In the genomic region with DNA sequence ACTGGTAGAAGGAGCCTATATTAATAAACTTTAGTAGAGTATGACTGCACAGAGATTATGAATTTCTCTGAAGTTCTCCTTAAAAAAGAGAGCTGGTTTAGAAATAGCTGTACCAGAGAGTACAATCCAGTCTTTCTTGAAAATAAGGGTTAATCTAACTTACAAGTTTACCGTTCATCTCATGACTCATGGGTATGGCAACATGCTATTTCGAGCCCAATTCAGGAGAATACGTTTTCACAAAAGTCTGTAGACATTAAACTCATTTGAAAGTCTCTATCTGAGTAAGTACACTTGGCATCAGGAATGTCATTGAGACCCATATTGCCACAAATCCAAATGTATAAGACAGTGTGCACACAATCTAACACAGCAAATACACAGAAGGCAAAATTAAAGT, we compare ENCODE assay signal across 24 cellular contexts.
A peak's percentile ranks its signal among the peaks of the same experiment; 100 is the strongest.
DNase-seq lines count a peak whose midpoint lies in the region; ATAC-seq and TF ChIP-seq lines count a peak whose summit lies in the region.
"Had no signal": no experiment of that assay in that cellular context is flagged by ENCODE, and none has a peak within 500 bp of the region (broad histone marks: within the 10 kb centered on the region; RNA-seq: fewer than 3 reads in every experiment).

No MANE protein-coding gene starts in this region.

- no peak for ATAC-seq in GM21447 (IDR thresholded peaks at IDR 0.05; ENCODE audit: unreplicated experiment)
- ATAC-seq in GM18907 (IDR thresholded peaks at IDR 0.05; ENCODE audit: unreplicated experiment), result no peak
- ATAC-seq: gastrocnemius medialis; Panc1; right lobe of liver; stimulated activated effector memory CD8-positive, alpha-beta T cell treated with anti-CD3 and anti-CD28 coated beads, Interleukin-12 subunit alpha, Interleukin-12 subunit beta, amount 100 ng/mL, for 72 hours; T-cell had no signal

- H3K4me3 Mint-ChIP-seq in HFFc6, result peak overlapping the region; percentile 55; the same call in 1 of the 2 replicates
- H3K4me3 Mint-ChIP-seq: activated CD4-positive, alpha-beta memory T cell treated with anti-CD3 and anti-CD28 coated beads, Interleukin-2, amount 10 ng/mL, durations not matched to agents 7 days and 5 days; activated naive CD8-positive, alpha-beta T cell; immature natural killer cell; stimulated activated effector memory CD8-positive, alpha-beta T cell treated with anti-CD3 and anti-CD28 coated beads, Interleukin-12 subunit alpha, Interleukin-12 subunit beta, amount 100 ng/mL, for 72 hours; T-cell had no signal

- no peaks in the 10 kb centered on the region for H3K27me3 Mint-ChIP-seq in HFFc6 (ENCODE audit: insufficient read depth)
- H3K27me3 Mint-ChIP-seq: activated CD4-positive, alpha-beta memory T cell treated with anti-CD3 and anti-CD28 coated beads, Interleukin-2, amount 10 ng/mL, durations not matched to agents 7 days and 5 days; activated naive CD8-positive, alpha-beta T cell; T-cell had no signal

- peak overlapping the region; percentile 40; the same call in 1 of the 2 replicates for H3K27ac Mint-ChIP-seq in HFFc6
- H3K27ac Mint-ChIP-seq: activated CD4-positive, alpha-beta memory T cell treated with anti-CD3 and anti-CD28 coated beads, Interleukin-2, amount 10 ng/mL, durations not matched to agents 7 days and 5 days; activated naive CD8-positive, alpha-beta T cell; immature natural killer cell; stimulated activated effector memory CD8-positive, alpha-beta T cell treated with anti-CD3 and anti-CD28 coated beads, Interleukin-12 subunit alpha, Interleukin-12 subunit beta, amount 100 ng/mL, for 72 hours; T-cell had no signal

- H3K36me3 Mint-ChIP-seq in HFFc6 (ENCODE audit: low read depth), result no peaks in the 10 kb centered on the region
- H3K36me3 Mint-ChIP-seq: activated naive CD8-positive, alpha-beta T cell; stimulated activated effector memory CD8-positive, alpha-beta T cell treated with anti-CD3 and anti-CD28 coated beads, Interleukin-12 subunit alpha, Interleukin-12 subunit beta, amount 100 ng/mL, for 72 hours; T-cell had no signal

- no peak for TF ChIP-seq CTCF in HFFc6 (IDR thresholded peaks at IDR 0.05)
- TF ChIP-seq CTCF in fibroblast of pulmonary artery (IDR thresholded peaks at IDR 0.05; ENCODE audit: low read length, missing control alignments), result no peak

- H3K9me3 Mint-ChIP-seq in HFFc6, result no peaks in the 10 kb centered on the region

- peak; percentile 12 for DNase-seq in AG08395 (ENCODE audit: low spot score)
- DNase-seq in HFFc6, result peak; percentile 18
- DNase-seq in amniotic epithelial cell (ENCODE audit: low read depth), result peak; percentile 43
- DNase-seq in fibroblast of pulmonary artery (ENCODE audit: low read depth), result peak; percentile 28
- DNase-seq in T-helper 9 cell, result no peak
- no peak for DNase-seq in hypothalamus (lab: John Stamatoyannopoulos, UW)
- DNase-seq: activated CD4-positive, alpha-beta memory T cell treated with anti-CD3 and anti-CD28 coated beads, Interleukin-2, amount 10 ng/mL, durations not matched to agents 7 days and 5 days; BE2C; DMS153; gastrocnemius medialis; hippocampal formation; immature natural killer cell; NCI-H1092 treated with DMSO at 0.1 percent for 48 hours; NCI-H187 treated with DMSO at 0.1 percent for 48 hours; NCI-H524 treated with DMSO at 0.1 percent for 48 hours; right lobe of liver; stimulated activated CD4-positive, alpha-beta T cell treated with anti-CD3 and anti-CD28 coated beads, Interleukin-4, amount 100 ng/mL, for 24 hours; T-cell; trophoblast cell had no signal

- H3K4me1 Mint-ChIP-seq in HFFc6 (ENCODE audit: low read depth), result peaks cover 39% of the 10 kb centered on the region
- H3K4me1 Mint-ChIP-seq: activated CD4-positive, alpha-beta memory T cell treated with anti-CD3 and anti-CD28 coated beads, Interleukin-2, amount 10 ng/mL, durations not matched to agents 7 days and 5 days; immature natural killer cell; stimulated activated effector memory CD8-positive, alpha-beta T cell treated with anti-CD3 and anti-CD28 coated beads, Interleukin-12 subunit alpha, Interleukin-12 subunit beta, amount 100 ng/mL, for 72 hours; T-cell had no signal

- H3K4me3 ChIP-seq in fibroblast of pulmonary artery (replicated peaks; ENCODE audit: low read depth, low read length), result no peak overlapping the region
- H3K4me3 ChIP-seq: gastrocnemius medialis, right lobe of liver had no signal

Comparison
In these comparisons a context has a peak if more than half of its experiments do, and no peak if none do; other contexts are left out.
1. DNase-seq: peak in AG08395 (single experiment), HFFc6 (single experiment), amniotic epithelial cell (single experiment) and fibroblast of pulmonary artery (single experiment); none in T-helper 9 cell (single experiment) and hypothalamus (0 of 51).